ENCODE assay signal across 1 cellular context in the genomic region with DNA sequence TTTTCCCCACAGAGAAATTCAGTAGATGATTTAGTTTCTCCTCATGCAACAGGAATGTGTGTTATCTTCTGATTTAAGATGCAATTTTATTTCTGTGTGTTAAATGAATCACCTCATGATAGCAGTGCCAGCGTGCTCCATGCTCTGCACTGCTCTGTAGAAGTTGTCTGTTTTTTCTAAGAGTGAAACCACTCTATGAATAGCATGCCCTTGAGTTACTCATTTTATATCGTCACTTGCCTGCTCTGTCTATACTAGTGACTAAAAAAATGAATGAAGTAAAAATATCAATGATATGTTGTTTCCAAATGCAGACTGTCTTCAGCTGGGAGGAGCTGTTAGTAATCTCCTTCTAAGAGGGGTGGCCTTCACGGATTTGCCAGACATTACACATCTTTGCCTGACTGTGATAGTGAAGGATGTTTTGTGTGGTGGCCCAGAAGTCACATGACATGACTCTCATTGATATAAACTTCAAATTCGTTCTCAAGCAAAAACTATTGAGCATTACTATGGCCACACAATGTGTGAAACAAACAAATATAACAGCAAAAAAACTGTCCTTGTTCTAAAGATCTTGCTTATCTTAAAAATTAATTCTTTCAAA.
TF ChIP-seq lines count a peak whose summit lies in the region.

No MANE protein-coding gene starts in this region.

TF ChIP-seq in PFSK-1, 5 proteins besides CTCF, POLR2A, EP300 and RAD21 (continued from another document):
- TF ChIP-seq, protein P1, sequence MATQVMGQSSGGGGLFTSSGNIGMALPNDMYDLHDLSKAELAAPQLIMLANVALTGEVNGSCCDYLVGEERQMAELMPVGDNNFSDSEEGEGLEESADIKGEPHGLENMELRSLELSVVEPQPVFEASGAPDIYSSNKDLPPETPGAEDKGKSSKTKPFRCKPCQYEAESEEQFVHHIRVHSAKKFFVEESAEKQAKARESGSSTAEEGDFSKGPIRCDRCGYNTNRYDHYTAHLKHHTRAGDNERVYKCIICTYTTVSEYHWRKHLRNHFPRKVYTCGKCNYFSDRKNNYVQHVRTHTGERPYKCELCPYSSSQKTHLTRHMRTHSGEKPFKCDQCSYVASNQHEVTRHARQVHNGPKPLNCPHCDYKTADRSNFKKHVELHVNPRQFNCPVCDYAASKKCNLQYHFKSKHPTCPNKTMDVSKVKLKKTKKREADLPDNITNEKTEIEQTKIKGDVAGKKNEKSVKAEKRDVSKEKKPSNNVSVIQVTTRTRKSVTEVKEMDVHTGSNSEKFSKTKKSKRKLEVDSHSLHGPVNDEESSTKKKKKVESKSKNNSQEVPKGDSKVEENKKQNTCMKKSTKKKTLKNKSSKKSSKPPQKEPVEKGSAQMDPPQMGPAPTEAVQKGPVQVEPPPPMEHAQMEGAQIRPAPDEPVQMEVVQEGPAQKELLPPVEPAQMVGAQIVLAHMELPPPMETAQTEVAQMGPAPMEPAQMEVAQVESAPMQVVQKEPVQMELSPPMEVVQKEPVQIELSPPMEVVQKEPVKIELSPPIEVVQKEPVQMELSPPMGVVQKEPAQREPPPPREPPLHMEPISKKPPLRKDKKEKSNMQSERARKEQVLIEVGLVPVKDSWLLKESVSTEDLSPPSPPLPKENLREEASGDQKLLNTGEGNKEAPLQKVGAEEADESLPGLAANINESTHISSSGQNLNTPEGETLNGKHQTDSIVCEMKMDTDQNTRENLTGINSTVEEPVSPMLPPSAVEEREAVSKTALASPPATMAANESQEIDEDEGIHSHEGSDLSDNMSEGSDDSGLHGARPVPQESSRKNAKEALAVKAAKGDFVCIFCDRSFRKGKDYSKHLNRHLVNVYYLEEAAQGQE (IDR thresholded peaks at IDR 0.05; ENCODE audit: insufficient read depth in 1 of 2, low read depth in 2 of 2, low read length in 2 of 2): no peak
